In the genomic region with DNA sequence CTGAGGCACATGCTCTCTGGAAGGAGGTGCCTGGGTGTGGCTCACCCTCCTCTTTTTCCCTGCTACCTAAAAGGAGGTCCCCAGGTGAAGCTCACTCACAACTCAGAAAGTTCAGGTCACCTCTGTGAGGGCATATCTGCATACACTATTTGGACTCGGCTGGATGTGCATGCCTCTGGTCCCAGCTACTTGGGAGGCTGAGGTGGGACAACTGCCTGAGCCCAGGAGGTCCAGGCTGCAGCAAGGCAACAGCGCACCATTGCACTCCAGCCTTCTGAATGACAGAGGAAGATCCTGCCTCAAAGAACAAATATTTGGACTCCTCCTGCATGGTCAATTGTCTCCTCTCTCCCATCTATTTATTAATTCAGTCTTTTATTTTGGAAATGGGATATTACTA, we compare ENCODE assay signal across 15 cellular contexts. TPM values are rescaled to one million over a fixed set of nuclear protein-coding genes. Genes with fewer than 3 reads are reported as not detected.
DNase-seq lines count a peak whose midpoint lies in the region; ATAC-seq, FAIRE-seq and TF ChIP-seq lines count a peak whose summit lies in the region.
"Had no signal": no experiment of that assay in that cellular context is flagged by ENCODE, and none has a peak within 500 bp of the region (broad histone marks: within the 10 kb centered on the region; RNA-seq: fewer than 3 reads in every experiment).

No MANE protein-coding gene starts in this region.

- no peak for FAIRE-seq in D721Med (lab: Jason Lieb, UNC)
- FAIRE-seq: GM18507 had no signal

- no peak overlapping the region for H3K27ac ChIP-seq in HUES6 (ENCODE audit: low read depth, low read length)

- H3K4me3 Mint-ChIP-seq in CD14-positive monocyte = peak overlapping the region in 1 of 2 donors; percentile 14
- H3K4me3 Mint-ChIP-seq in activated naive CD8-positive, alpha-beta T cell treated with anti-CD3 and anti-CD28 coated beads, Interleukin-2, amount 50 U/mL, for 24 hours = peak overlapping the region; percentile 82
- peak overlapping the region; percentile 41 to 96 (median 85) for H3K4me3 Mint-ChIP-seq in naive thymus-derived CD8-positive, alpha-beta T cell

- intact Hi-C loops in CD14-positive monocyte (cut with micrococcal nuclease) = no loop called here

- H3K4me1 Mint-ChIP-seq in CD14-positive monocyte = peaks cover 36% of the 10 kb centered on the region
- H3K4me1 Mint-ChIP-seq in activated naive CD8-positive, alpha-beta T cell treated with anti-CD3 and anti-CD28 coated beads, Interleukin-2, amount 50 U/mL, for 24 hours = peaks cover 56% of the 10 kb centered on the region
- H3K4me1 Mint-ChIP-seq in naive thymus-derived CD8-positive, alpha-beta T cell = peaks cover 21 to 70% (median 68%) of the 10 kb centered on the region in 4 donors

- H3K36me3 Mint-ChIP-seq in CD14-positive monocyte = peaks cover 44 to 60% of the 10 kb centered on the region in 2 donors
- H3K36me3 Mint-ChIP-seq in activated naive CD8-positive, alpha-beta T cell treated with anti-CD3 and anti-CD28 coated beads, Interleukin-2, amount 50 U/mL, for 24 hours (ENCODE audit: low read depth) = peaks cover 56% of the 10 kb centered on the region
- H3K36me3 Mint-ChIP-seq in naive thymus-derived CD8-positive, alpha-beta T cell = peaks cover 4 to 50% (median 7%) of the 10 kb centered on the region in 3 donors

- H3K27me3 ChIP-seq in HUES6 (ENCODE audit: control insufficient read depth, insufficient read depth, low read length) = peaks cover 16% of the 10 kb centered on the region

- peaks cover 56% of the 10 kb centered on the region for H3K36me3 ChIP-seq in HUES6 (ENCODE audit: control insufficient read depth, insufficient read depth, low read length)

- no peak for ATAC-seq in activated naive CD8-positive, alpha-beta T cell treated with anti-CD3 and anti-CD28 coated beads, Interleukin-2, amount 50 U/mL, for 24 hours
- ATAC-seq in naive thymus-derived CD8-positive, alpha-beta T cell = no peak
- ATAC-seq: right cardiac atrium had no signal

- no peaks in the 10 kb centered on the region for H3K9me3 ChIP-seq in HUES6 (ENCODE audit: control insufficient read depth, insufficient read depth, low read depth, low read length)

- TF ChIP-seq CTCF in CD14-positive monocyte (IDR thresholded peaks at IDR 0.05) (no peak), D721Med (IDR thresholded peaks at IDR 0.05; ENCODE audit: insufficient read depth, missing control alignments) (no peak)

- no peak overlapping the region for H3K9ac ChIP-seq in HUES6 (ENCODE audit: low read length)

- 0 out of 2 replicates have a peak overlapping the region, but pooled peaks have one; percentile 100 for H3K4me3 ChIP-seq in HUES6 (ENCODE audit: low read depth, low read length)

- DNase-seq in CD14-positive monocyte (ENCODE audit: low spot score) (no peak), COLO829 (ENCODE audit: low spot score) (no peak), D721Med (ENCODE audit: insufficient read length, low spot score) (no peak), DMS153 (lab: John Stamatoyannopoulos, UW) (no peak)
- DNase-seq in activated naive CD8-positive, alpha-beta T cell treated with anti-CD3 and anti-CD28 coated beads, Interleukin-2, amount 50 U/mL, for 24 hours = no peak
- no peak for DNase-seq in naive thymus-derived CD8-positive, alpha-beta T cell
- DNase-seq in stimulated activated CD4-positive, alpha-beta T cell treated with anti-CD3 and anti-CD28 coated beads, Interleukin-4, amount 100 ng/mL, for 24 hours = no peak
- DNase-seq: activated effector memory CD4-positive, alpha-beta T cell treated with anti-CD3 and anti-CD28 coated beads, Interleukin-2, amount 50 U/mL, for 16 hours; head of caudate nucleus; mammary epithelial cell; NCI-H187 had no signal

- peaks cover 22% of the 10 kb centered on the region for H3K4me1 ChIP-seq in HUES6 (ENCODE audit: control insufficient read depth, insufficient read depth, low read length)

- peak overlapping the region in 4 of 7 donors; percentile 21 to 68 (median 33) for H3K27ac Mint-ChIP-seq in CD14-positive monocyte
- H3K27ac Mint-ChIP-seq in activated naive CD8-positive, alpha-beta T cell treated with anti-CD3 and anti-CD28 coated beads, Interleukin-2, amount 50 U/mL, for 24 hours = peak overlapping the region; percentile 86
- H3K27ac Mint-ChIP-seq in naive thymus-derived CD8-positive, alpha-beta T cell = peak overlapping the region; percentile 61 to 98 (median 77)

- peaks cover 7 to 9% (median 7%) of the 10 kb centered on the region in 3 donors for H3K27me3 Mint-ChIP-seq in CD14-positive monocyte (ENCODE audit: low read depth in 3 of 3)
- H3K27me3 Mint-ChIP-seq in activated naive CD8-positive, alpha-beta T cell treated with anti-CD3 and anti-CD28 coated beads, Interleukin-2, amount 50 U/mL, for 24 hours = peaks cover 14% of the 10 kb centered on the region
- peaks cover under 1 to 14% (median 5%) of the 10 kb centered on the region in 5 donors for H3K27me3 Mint-ChIP-seq in naive thymus-derived CD8-positive, alpha-beta T cell

- POLR2A ChIA-PET in naive thymus-derived CD8-positive, alpha-beta T cell (lab: Charles Lee) = interaction anchor here (0.5 to 0.8 kb wide), 2 partner anchors 8 to 15 kb away, joined by 3 to 5 read pairs; no protein-coding TSS in a partner anchor

- H3K9me3 Mint-ChIP-seq in CD14-positive monocyte = peaks cover 0 to 5% (median 2%) of the 10 kb centered on the region in 7 donors
- H3K9me3 Mint-ChIP-seq in activated naive CD8-positive, alpha-beta T cell treated with anti-CD3 and anti-CD28 coated beads, Interleukin-2, amount 50 U/mL, for 24 hours = peaks cover 3% of the 10 kb centered on the region
- no peaks in the 10 kb centered on the region for H3K9me3 Mint-ChIP-seq in naive thymus-derived CD8-positive, alpha-beta T cell

RNA-seq across cellular contexts. Expression of a gene that starts 46.4 kb away (rescaled TPM):
- not detected for polyA plus RNA-seq in CD14-positive monocyte
- total RNA-seq in naive thymus-derived CD8-positive, alpha-beta T cell = under 1 TPM in 1 of 2 experiments, not detected in 1; 0.29 TPM
- not detected for polyA plus RNA-seq in naive thymus-derived CD8-positive, alpha-beta T cell
- total RNA-seq: Daoy had no signal

Comparison
In these comparisons a context has a peak if more than half of its experiments do, and no peak if none do; other contexts are left out.
1. H3K27ac Mint-ChIP-seq: peak in every context shown above with its lines; median percentile 86 in activated naive CD8-positive, alpha-beta T cell treated with anti-CD3 and anti-CD28 coated beads, Interleukin-2, amount 50 U/mL, for 24 hours; 77 in naive thymus-derived CD8-positive, alpha-beta T cell; 33 in CD14-positive monocyte.